14 cellular contexts compared by ENCODE assay signal in the genomic region with DNA sequence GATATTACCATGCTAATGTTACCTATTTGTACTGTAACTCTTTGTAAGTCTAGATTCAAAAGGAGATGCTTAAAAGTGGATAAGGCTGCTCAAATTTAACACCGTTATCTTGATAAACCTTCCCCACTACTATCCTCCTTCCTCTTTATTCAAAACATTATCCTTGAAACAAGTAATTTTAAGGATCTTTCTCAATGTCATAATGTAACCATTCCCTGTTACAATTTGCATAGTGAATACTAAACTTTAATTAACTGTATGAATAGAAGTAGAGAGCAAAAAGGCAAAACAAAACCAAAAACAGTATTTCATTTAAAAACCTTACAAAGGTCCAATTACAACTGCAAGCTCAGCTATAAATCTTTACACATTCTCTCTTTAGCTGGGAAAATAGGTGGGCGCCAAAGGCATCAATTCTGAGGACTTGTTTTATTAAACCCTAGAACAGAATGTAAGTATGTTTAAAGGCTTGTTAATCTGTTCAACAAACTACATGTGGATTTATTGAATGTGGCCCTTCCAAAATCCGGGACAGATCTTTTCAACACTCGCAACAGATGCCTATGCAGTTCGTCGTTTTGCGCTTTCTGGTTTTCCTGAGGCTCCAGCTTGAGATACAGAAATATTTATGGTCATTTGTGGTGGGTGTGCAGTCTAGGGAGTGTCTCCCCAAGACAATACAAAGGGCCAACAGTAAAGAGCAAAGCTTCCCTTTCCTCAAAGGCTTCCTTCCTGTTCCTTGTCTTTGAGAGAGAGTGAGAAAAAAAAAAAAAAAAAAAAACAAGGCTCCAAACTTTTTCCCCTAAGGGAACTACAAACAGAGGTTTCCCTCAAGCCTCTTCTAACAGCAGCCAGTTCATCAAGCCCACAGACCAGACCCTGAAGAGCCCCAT. TPM values are rescaled to one million over a fixed set of nuclear protein-coding genes. Genes with fewer than 3 reads are reported as not detected.
A peak's percentile ranks its signal among the peaks of the same experiment; 100 is the strongest.
DNase-seq lines count a peak whose midpoint lies in the region; ATAC-seq and TF ChIP-seq lines count a peak whose summit lies in the region.
"Had no signal": no experiment of that assay in that cellular context is flagged by ENCODE, and none has a peak within 500 bp of the region (broad histone marks: within the 10 kb centered on the region; RNA-seq: fewer than 3 reads in every experiment).

No MANE protein-coding gene starts in this region.

- H3K27ac ChIP-seq in BLaER1 (no peak overlapping the region), fibroblast of lung (ENCODE audit: insufficient read depth, low read length) (peak overlapping the region; percentile 30)

- H3K36me3 Mint-ChIP-seq in nephron (ENCODE audit: low read depth): peaks cover 11% of the 10 kb centered on the region
- H3K36me3 Mint-ChIP-seq: activated naive CD4-positive, alpha-beta T cell treated with anti-CD3 and anti-CD28 coated beads, Interleukin-2, amount 10 ng/mL, durations not matched to agents 7 days and 5 days had no signal

- H3K9ac ChIP-seq in BLaER1 (no peak overlapping the region), fibroblast of lung (ENCODE audit: insufficient read depth, low read length) (no peak overlapping the region)

- H3K79me2 ChIP-seq in fibroblast of lung (ENCODE audit: control insufficient read depth, insufficient read depth, low read length): peaks cover 75% of the 10 kb centered on the region

- peaks cover 7% of the 10 kb centered on the region; the same call in 1 of the 2 replicates for H3K36me3 ChIP-seq in BLaER1
- H3K36me3 ChIP-seq in fibroblast of lung (ENCODE audit: control insufficient read depth, insufficient read depth, low read length): no peaks in the 10 kb centered on the region
- H3K36me3 ChIP-seq: thyroid gland had no signal

- H4K20me1 ChIP-seq in BLaER1 (no peaks in the 10 kb centered on the region), fibroblast of lung (ENCODE audit: control insufficient read depth, extremely low read depth, insufficient read depth, low read length) (no peaks in the 10 kb centered on the region)

- DNase-seq in RPMI7951 (ENCODE audit: low read depth) (peak; percentile 12), fibroblast of lung (ENCODE audit: low read depth in 2 of 2) (no peak), nucleus accumbens (lab: John Stamatoyannopoulos, UW) (no peak)
- DNase-seq: activated CD4-positive, alpha-beta T cell treated with anti-CD3 and anti-CD28 coated beads, Interleukin-2, amount 10 ng/mL, durations not matched to agents 7 days and 5 days; activated naive CD4-positive, alpha-beta T cell treated with anti-CD3 and anti-CD28 coated beads, Interleukin-2, amount 10 ng/mL, durations not matched to agents 7 days and 5 days; NCI-H1092 treated with DMSO at 0.1 percent for 48 hours; NCI-H69 had no signal

- peak overlapping the region in 1 of 3 experiments; percentile 2 for H3K4me3 Mint-ChIP-seq in nephron
- H3K4me3 Mint-ChIP-seq: activated CD4-positive, alpha-beta T cell treated with anti-CD3 and anti-CD28 coated beads, Interleukin-2, amount 10 ng/mL, durations not matched to agents 7 days and 5 days; activated naive CD4-positive, alpha-beta T cell treated with anti-CD3 and anti-CD28 coated beads, Interleukin-2, amount 10 ng/mL, durations not matched to agents 7 days and 5 days had no signal

- H3K27me3 ChIP-seq in BLaER1 (no peaks in the 10 kb centered on the region), fibroblast of lung (ENCODE audit: control insufficient read depth, insufficient read depth, low read length) (no peaks in the 10 kb centered on the region)
- H3K27me3 ChIP-seq: thyroid gland had no signal

- peaks cover 12% of the 10 kb centered on the region for H3K9me3 ChIP-seq in BLaER1
- H3K9me3 ChIP-seq in fibroblast of lung (ENCODE audit: control insufficient read depth, insufficient read depth, low read depth, low read length): no peaks in the 10 kb centered on the region
- H3K9me3 ChIP-seq: thyroid gland had no signal

- H3K4me1 Mint-ChIP-seq in nephron: peaks cover 29% of the 10 kb centered on the region
- H3K4me1 Mint-ChIP-seq: activated CD4-positive, alpha-beta T cell treated with anti-CD3 and anti-CD28 coated beads, Interleukin-2, amount 10 ng/mL, durations not matched to agents 7 days and 5 days; activated naive CD4-positive, alpha-beta T cell treated with anti-CD3 and anti-CD28 coated beads, Interleukin-2, amount 10 ng/mL, durations not matched to agents 7 days and 5 days had no signal

- H3K27me3 Mint-ChIP-seq in nephron (ENCODE audit: low read depth): no peaks in the 10 kb centered on the region

- TF ChIP-seq CTCF in fibroblast of lung (conservative IDR thresholded peaks at IDR 0.05 in 1 of 2, IDR thresholded peaks at IDR 0.05 in 1 of 2; ENCODE audit: low read depth in 1 of 2, low read length in 2 of 2): no peak
- TF ChIP-seq CTCF in nephron (IDR thresholded peaks at IDR 0.05; ENCODE audit: unreplicated experiment in 3 of 3): no peak

- no peak overlapping the region for H2AFZ ChIP-seq in fibroblast of lung (ENCODE audit: low read length)

- ATAC-seq in HG03521 (IDR thresholded peaks at IDR 0.05; ENCODE audit: unreplicated experiment) (no peak), HG03025 (IDR thresholded peaks at IDR 0.05; ENCODE audit: low FRiP score, unreplicated experiment) (no peak), HG03571 (IDR thresholded peaks at IDR 0.05; ENCODE audit: unreplicated experiment) (no peak)

- peaks cover 2% of the 10 kb centered on the region for H3K9me3 Mint-ChIP-seq in nephron
- H3K9me3 Mint-ChIP-seq: activated CD4-positive, alpha-beta T cell treated with anti-CD3 and anti-CD28 coated beads, Interleukin-2, amount 10 ng/mL, durations not matched to agents 7 days and 5 days; activated naive CD4-positive, alpha-beta T cell treated with anti-CD3 and anti-CD28 coated beads, Interleukin-2, amount 10 ng/mL, durations not matched to agents 7 days and 5 days had no signal

- H3K4me3 ChIP-seq in BLaER1: no peak overlapping the region
- no peak overlapping the region for H3K4me3 ChIP-seq in fibroblast of lung (replicated peaks in 1 of 4; ENCODE audit: control extremely low read depth in 1 of 4, insufficient read depth in 1 of 4, low read depth in 3 of 4, low read length in 4 of 4)
- H3K4me3 ChIP-seq: lung, thyroid gland had no signal

- H3K27ac Mint-ChIP-seq in nephron: peak overlapping the region; percentile 18 to 54 (median 38)
- H3K27ac Mint-ChIP-seq: activated CD4-positive, alpha-beta T cell treated with anti-CD3 and anti-CD28 coated beads, Interleukin-2, amount 10 ng/mL, durations not matched to agents 7 days and 5 days; activated naive CD4-positive, alpha-beta T cell treated with anti-CD3 and anti-CD28 coated beads, Interleukin-2, amount 10 ng/mL, durations not matched to agents 7 days and 5 days had no signal

- H3K4me2 ChIP-seq in BLaER1 (peak overlapping the region; percentile 39), fibroblast of lung (ENCODE audit: extremely low read depth, insufficient read depth, low read length) (peak overlapping the region; percentile 4)

- H3K4me1 ChIP-seq in BLaER1: peaks cover 25% of the 10 kb centered on the region
- H3K4me1 ChIP-seq in fibroblast of lung (ENCODE audit: control insufficient read depth, extremely low read depth, insufficient read depth, low read length): peaks cover 5% of the 10 kb centered on the region

RNA-seq across cellular contexts. Expression of gene KIF13A, which starts 15.1 kb away (rescaled TPM):
- total RNA-seq in RPMI7951 (2014; rRNA removed; shearing (Covaris generic)): 25.5 and 25.7 TPM in 2 replicates
- 65.0 and 114 TPM in 2 replicates for total RNA-seq in fibroblast of lung
- 52.3 and 55.0 TPM in 2 replicates for polyA plus RNA-seq in fibroblast of lung
- 42.7 and 44.9 TPM in 2 replicates for polyA plus RNA-seq in fibroblast of lung (2012)
- polyA minus RNA-seq in fibroblast of lung (ENCODE audit: low replicate concordance): 72.5 and 75.5 TPM in 2 replicates
- total RNA-seq: activated CD4-positive, alpha-beta T cell treated with anti-CD3 and anti-CD28 coated beads, Interleukin-2, amount 10 ng/mL, durations not matched to agents 7 days and 5 days had no signal
